In genomic region chr17:59220328-59221158, GRCh38 we compare ENCODE assay signal across 1 cellular context.
A peak's percentile ranks its signal among the peaks of the same experiment; 100 is the strongest.
TF ChIP-seq lines count a peak whose summit lies in the region.

TSS of gene GDPD1 (plus strand) at chr17:59220511. CDS start at chr17:59220610, 99 bp downstream.

TF ChIP-seq in K562, 482 proteins besides CTCF, POLR2A, EP300 and RAD21 (continued from another document):
- peak; percentile 16 for TF ChIP-seq PRDM10 (IDR thresholded peaks at IDR 0.05; ENCODE audit: partially characterized antibody)
- TF ChIP-seq MAFK (IDR thresholded peaks at IDR 0.05; ENCODE audit: low read length) = no peak
- no peak for TF ChIP-seq PKNOX1 (IDR thresholded peaks at IDR 0.05)
- TF ChIP-seq ZBTB2 (IDR thresholded peaks at IDR 0.05) = peak; percentile 96
- TF ChIP-seq ZFP91 (CRISPR knock-in tag; IDR thresholded peaks at IDR 0.05) = peak; percentile 52; the same call in 1 of the 2 replicates
- no peak for TF ChIP-seq KHSRP (IDR thresholded peaks at IDR 0.05)
- TF ChIP-seq NR1H2 (CRISPR knock-in tag; IDR thresholded peaks at IDR 0.05) = no peak
- TF ChIP-seq CBX2 (IDR thresholded peaks at IDR 0.05; ENCODE audit: insufficient read depth, low read length, poor library complexity, severe bottlenecking) = no peak
- TF ChIP-seq RERE (CRISPR knock-in tag; IDR thresholded peaks at IDR 0.05; ENCODE audit: borderline replicate concordance) = peak; percentile 93; the same call in 1 of the 2 replicates
- 0 out of 2 replicates have a peak, but pooled peaks have one; percentile 25 for TF ChIP-seq ETV5 (CRISPR knock-in tag; IDR thresholded peaks at IDR 0.05; ENCODE audit: low read depth)
- TF ChIP-seq TFAP4 (CRISPR knock-in tag; IDR thresholded peaks at IDR 0.05; ENCODE audit: borderline replicate concordance) = peak; percentile 84; the same call in 1 of the 2 replicates
- TF ChIP-seq ZNF79 (CRISPR knock-in tag; IDR thresholded peaks at IDR 0.05; ENCODE audit: low read depth) = no peak
- TF ChIP-seq ZKSCAN3 (CRISPR knock-in tag; IDR thresholded peaks at IDR 0.05) = no peak
- no peak for TF ChIP-seq ZNF165 (CRISPR knock-in tag; IDR thresholded peaks at IDR 0.05; ENCODE audit: borderline replicate concordance)
- TF ChIP-seq SP2 (IDR thresholded peaks at IDR 0.05; ENCODE audit: extremely low read depth, low read depth, low read length, poor library complexity, severe bottlenecking) = no peak
- no peak for TF ChIP-seq ZNF133 (CRISPR knock-in tag; IDR thresholded peaks at IDR 0.05)
- no peak for TF ChIP-seq TAL1 (IDR thresholded peaks at IDR 0.05)
- TF ChIP-seq SRSF7 (optimal IDR thresholded peaks at IDR 0.05; ENCODE audit: low read depth, low read length) = no peak
- 0 out of 2 replicates have a peak, but pooled peaks have one; percentile 52 for TF ChIP-seq PREB (CRISPR knock-in tag; IDR thresholded peaks at IDR 0.05)
- TF ChIP-seq FOXM1 (IDR thresholded peaks at IDR 0.05; ENCODE audit: low read depth) = no peak
- TF ChIP-seq FOXM1 (CRISPR knock-in tag; IDR thresholded peaks at IDR 0.05; ENCODE audit: low read depth) = no peak
- no peak for TF ChIP-seq PTRF (tag; IDR thresholded peaks at IDR 0.05)
- no peak for TF ChIP-seq CAMTA2 (CRISPR knock-in tag; conservative IDR thresholded peaks at IDR 0.05)
- no peak for TF ChIP-seq MYNN (IDR thresholded peaks at IDR 0.05)
- TF ChIP-seq MYNN (CRISPR knock-in tag; IDR thresholded peaks at IDR 0.05) = no peak
- TF ChIP-seq STAT5A (IDR thresholded peaks at IDR 0.05; ENCODE audit: borderline replicate concordance, low read length) = no peak
- TF ChIP-seq ELF1 (tag; IDR thresholded peaks at IDR 0.05) = no peak
- TF ChIP-seq ZNF232 (CRISPR knock-in tag; IDR thresholded peaks at IDR 0.05) = no peak
- no peak for TF ChIP-seq CEBPZ (IDR thresholded peaks at IDR 0.05; ENCODE audit: borderline replicate concordance, low read depth, low read length)
- peak; percentile 60; the same call in 1 of the 2 replicates for TF ChIP-seq DEAF1 (CRISPR knock-in tag; IDR thresholded peaks at IDR 0.05)
- no peak for TF ChIP-seq FUS (optimal IDR thresholded peaks at IDR 0.05; ENCODE audit: low read depth, low read length)
- no peak for TF ChIP-seq MCM3 (IDR thresholded peaks at IDR 0.05)
- TF ChIP-seq TSC22D4 (tag; IDR thresholded peaks at IDR 0.05) = no peak
- no peak for TF ChIP-seq SRSF3 (IDR thresholded peaks at IDR 0.05; ENCODE audit: insufficient read depth, low read length)
- TF ChIP-seq KAT2B (IDR thresholded peaks at IDR 0.05; ENCODE audit: low read depth, low read length) = no peak
TF ChIP-seq in K562: peak in this region for 121.
